Comparison of ENCODE assay signal across 25 cellular contexts in genomic region chr6:39901116-39901655, GRCh38. TPM values are rescaled to one million over a fixed set of nuclear protein-coding genes. Genes with fewer than 3 reads are reported as not detected.
DNase-seq lines count a peak whose midpoint lies in the region; ATAC-seq, FAIRE-seq and TF ChIP-seq lines count a peak whose summit lies in the region.
"Had no signal": no experiment of that assay in that cellular context is flagged by ENCODE, and none has a peak within 500 bp of the region (broad histone marks: within the 10 kb centered on the region; RNA-seq: fewer than 3 reads in every experiment).

No MANE protein-coding gene starts in this region.

- DNase-seq in HepG2 (ENCODE audit: low spot score) (no peak), lower lobe of right lung (no peak), posterior vena cava (ENCODE audit: low spot score) (peak; percentile 41), tibial artery (peak in 1 of 2 donors; percentile 64), NCI-H774 (lab: John Stamatoyannopoulos, UW) (no peak), medulla oblongata (ENCODE audit: extremely low spot score) (no peak)
- DNase-seq in activated CD4-positive, alpha-beta T cell treated with anti-CD3 and anti-CD28 coated beads, Interleukin-2, amount 50 U/mL, for 48 hours: no peak
- DNase-seq: CD4-positive, alpha-beta memory T cell; DMS53; EL; GOT3; NCI-H1092 treated with DMSO at 0.1 percent for 48 hours; NCI-H146; NCI-H2081; NCI-H2171 treated with DMSO at 0.1 percent for 48 hours; NCI-H446 treated with DMSO at 0.1 percent for 48 hours; NCI-H69; Right ventricle myocardium superior had no signal

- 88% methylated on average over 10 of the region's 10 CpGs for WGBS in liver
- WGBS in HepG2 (ENCODE audit: low lambda C conversion rate): 59% methylated on average over 10 of the region's 10 CpGs

- peaks cover 3 to 21% (median 9%) of the 10 kb centered on the region in 4 donors for H3K4me1 ChIP-seq in liver (ENCODE audit: control insufficient read depth in 4 of 4, insufficient read depth in 4 of 4, low read length in 3 of 4)
- H3K4me1 ChIP-seq in HepG2 (ENCODE audit: insufficient read depth, low read length): no peaks in the 10 kb centered on the region
- H3K4me1 ChIP-seq in lower lobe of right lung: no peaks in the 10 kb centered on the region
- H3K4me1 ChIP-seq in tibial artery: peaks cover 0 to 3% (median under 1%) of the 10 kb centered on the region in 4 donors
- H3K4me1 ChIP-seq: BLaER1 had no signal

- BruUV-seq in HepG2 (replicated peaks; lab: Mats Ljungman, UMichigan): no TSS peak

- TF ChIP-seq CTCF in liver (IDR thresholded peaks at IDR 0.05; ENCODE audit: low read depth, low read length, missing input control) (no peak), HepG2 (CRISPR knock-in tag; IDR thresholded peaks at IDR 0.05) (no peak), lower lobe of right lung (IDR thresholded peaks at IDR 0.05) (no peak), tibial artery (IDR thresholded peaks at IDR 0.05) (no peak)

- H3K9me3 ChIP-seq in liver (ENCODE audit: control insufficient read depth in 4 of 4, low read length in 3 of 4) (no peaks in the 10 kb centered on the region), HepG2 (ENCODE audit: low read length) (no peaks in the 10 kb centered on the region), lower lobe of right lung (no peaks in the 10 kb centered on the region), tibial artery (no peaks in the 10 kb centered on the region)
- H3K9me3 ChIP-seq: BLaER1 had no signal

- H3K9ac ChIP-seq in liver (ENCODE audit: low read depth in 1 of 2, low read length in 2 of 2) (no peak overlapping the region), HepG2 (ENCODE audit: insufficient read depth, low read depth, low read length) (no peak overlapping the region)
- H3K9ac ChIP-seq: BLaER1 had no signal

- peak overlapping the region; percentile 10 to 54 for H3K27ac ChIP-seq in liver (ENCODE audit: low read depth in 1 of 2, low read length in 2 of 2)
- H3K27ac ChIP-seq in HepG2 (ENCODE audit: extremely low read length, insufficient read depth, low read length): no peak overlapping the region
- H3K27ac ChIP-seq in lower lobe of right lung: peak overlapping the region; percentile 21
- peak overlapping the region; percentile 28 to 29 for H3K27ac ChIP-seq in tibial artery
- H3K27ac ChIP-seq: BLaER1 had no signal

- H3K36me3 ChIP-seq in liver (ENCODE audit: control insufficient read depth in 4 of 4, insufficient read depth in 3 of 4, low read depth in 1 of 4, low read length in 3 of 4): peaks cover 0 to 5% (median 2%) of the 10 kb centered on the region in 4 donors
- H3K36me3 ChIP-seq in HepG2 (replicated peaks in 1 of 2; ENCODE audit: control insufficient read depth in 1 of 2, insufficient read depth in 2 of 2, low read length in 2 of 2): no peaks in the 10 kb centered on the region
- H3K36me3 ChIP-seq in lower lobe of right lung: peaks cover 49% of the 10 kb centered on the region
- H3K36me3 ChIP-seq in tibial artery: peaks cover 61 to 86% (median 73%) of the 10 kb centered on the region in 3 donors
- H3K36me3 ChIP-seq: BLaER1 had no signal

- TF ChIP-seq EP300 in HepG2 (IDR thresholded peaks at IDR 0.05; ENCODE audit: low read depth in 2 of 2, low read length in 2 of 2): no peak
- TF ChIP-seq EP300 in HepG2 (CRISPR knock-in tag; IDR thresholded peaks at IDR 0.05; ENCODE audit: borderline replicate concordance): no peak

- H2AFZ ChIP-seq in HepG2 (ENCODE audit: low read length): no peak overlapping the region

- no peaks in the 10 kb centered on the region for H3K79me2 ChIP-seq in HepG2 (ENCODE audit: insufficient read depth, low read length)

- ATAC-seq in HepG2 (no peak), lower lobe of right lung (no peak)
- ATAC-seq: GM12878, K562 had no signal

- no peak for FAIRE-seq in HepG2 (lab: Jason Lieb, UNC)
- FAIRE-seq: A204.1, GM12878, GM19239, K562, RCC 7860 had no signal

- TF ChIP-seq RAD21 in liver (IDR thresholded peaks at IDR 0.05) (no peak), HepG2 (CRISPR knock-in tag; IDR thresholded peaks at IDR 0.05) (no peak)

- H3K4me3 ChIP-seq in liver (ENCODE audit: low read depth in 1 of 3, low read length in 3 of 3) (no peak overlapping the region), HepG2 (replicated peaks in 1 of 3; ENCODE audit: insufficient read depth in 1 of 3, low read depth in 2 of 3, low read length in 3 of 3) (no peak overlapping the region), lower lobe of right lung (no peak overlapping the region), tibial artery (no peak overlapping the region)
- H3K4me3 ChIP-seq: BLaER1, GM12878, K562 had no signal

- POLR2A ChIA-PET in HepG2 (lab: Yijun Ruan, JAX): no interaction called here

- in situ Hi-C loops in HepG2 (cut with HindIII; ENCODE audit: extremely low pct_ligation_motif_present, low pct_unique_long_range_greater_than_20kb): no loop called here

- intact Hi-C loops in HepG2 (cut with micrococcal nuclease; ENCODE audit: unreplicated experiment): no loop called here
- intact Hi-C loops in lower lobe of right lung (cut with DNase I): no loop called here
- intact Hi-C loops in posterior vena cava (cut with DNase I): no loop called here
- intact Hi-C loops in tibial artery (cut with DNase I; ENCODE audit: low total_unique reads): loop anchor here (10.0 kb wide), 1 partner anchor 404 kb away; no protein-coding TSS in a partner anchor

- no peak for TF ChIP-seq POLR2A in HepG2 (IDR thresholded peaks at IDR 0.05; ENCODE audit: insufficient read depth in 1 of 2, low read depth in 2 of 2, low read length in 2 of 2)

- no peaks in the 10 kb centered on the region for H4K20me1 ChIP-seq in HepG2 (ENCODE audit: insufficient read depth, low read length)
- H4K20me1 ChIP-seq: BLaER1 had no signal

- CTCF ChIA-PET in HepG2 (lab: Yijun Ruan, JAX; ENCODE audit: low intra/inter-chr PET ratio, low total read pairs): no interaction called here

- H3K27me3 ChIP-seq in liver (ENCODE audit: control insufficient read depth in 4 of 4, insufficient read depth in 4 of 4, low read length in 3 of 4) (no peaks in the 10 kb centered on the region), HepG2 (ENCODE audit: control insufficient read depth in 1 of 2, insufficient read depth in 2 of 2, low read length in 2 of 2) (no peaks in the 10 kb centered on the region; a peak in 1 of 5 replicates), lower lobe of right lung (ENCODE audit: low read depth) (no peaks in the 10 kb centered on the region), tibial artery (no peaks in the 10 kb centered on the region)
- H3K27me3 ChIP-seq: BLaER1 had no signal

- H3K4me2 ChIP-seq in HepG2 (ENCODE audit: low read depth, low read length): no peak overlapping the region
- H3K4me2 ChIP-seq: BLaER1 had no signal

TF ChIP-seq in liver, 16 proteins besides CTCF, POLR2A, EP300 and RAD21:
- no peak for TF ChIP-seq RXRA (IDR thresholded peaks at IDR 0.05)

TF ChIP-seq in HepG2, 621 proteins besides CTCF, POLR2A, EP300 and RAD21 (continues in another document):
- TF ChIP-seq EED (CRISPR knock-in tag; IDR thresholded peaks at IDR 0.05) (no peak), SMAD3 (CRISPR knock-in tag; IDR thresholded peaks at IDR 0.05) (no peak), CREB1 (IDR thresholded peaks at IDR 0.05) (no peak), CREB1 (CRISPR knock-in tag; IDR thresholded peaks at IDR 0.05) (no peak), SP2 (CRISPR knock-in tag; IDR thresholded peaks at IDR 0.05) (no peak), HHEX (CRISPR knock-in tag; IDR thresholded peaks at IDR 0.05) (no peak), NPAS2 (CRISPR knock-in tag; IDR thresholded peaks at IDR 0.05; ENCODE audit: borderline replicate concordance) (no peak), SKI (IDR thresholded peaks at IDR 0.05; ENCODE audit: partially characterized antibody) (no peak), NFIC (IDR thresholded peaks at IDR 0.05; ENCODE audit: low read length) (no peak), ZNF629 (CRISPR knock-in tag; conservative IDR thresholded peaks at IDR 0.05) (no peak), MTF1 (CRISPR knock-in tag; IDR thresholded peaks at IDR 0.05) (no peak), CEBPG (CRISPR knock-in tag; IDR thresholded peaks at IDR 0.05) (no peak), ERF (CRISPR knock-in tag; IDR thresholded peaks at IDR 0.05) (no peak), RARG (CRISPR knock-in tag; IDR thresholded peaks at IDR 0.05; ENCODE audit: low read depth) (no peak)

RNA-seq across cellular contexts. Expression of gene MOCS1, which starts 33.1 kb away (rescaled TPM):
- total RNA-seq in liver: 10 to 100 TPM in 1 of 2 donors, 1 to 10 TPM in 1; 6.7 to 36.2 TPM
- 10 to 100 TPM; 29.2 to 29.3 TPM for polyA plus RNA-seq in liver
- 10.5 and 11.7 TPM in 2 replicates for total RNA-seq in HepG2 (2016; rRNA removed; fragmentation: Illumina TruSeq; extraction: Trizol)
- 2.9 and 3.3 TPM in 2 replicates for total RNA-seq in HepG2 (2016; cell fraction: cytosol; rRNA removed; fragmentation: Illumina TruSeq; extraction: Trizol; ENCODE audit: low read depth)
- total RNA-seq in HepG2 (2016; cell fraction: insoluble cytoplasmic fraction; rRNA removed; fragmentation: Illumina TruSeq; extraction: Trizol): 8.7 and 11.7 TPM in 2 replicates
- 7.8 and 10.3 TPM in 2 replicates for total RNA-seq in HepG2 (2016; cell fraction: membrane; rRNA removed; fragmentation: Illumina TruSeq; extraction: Trizol)
- 8.7 and 10.3 TPM in 2 replicates for total RNA-seq in HepG2 (2016; cell fraction: nucleus; rRNA removed; fragmentation: Illumina TruSeq; extraction: Trizol)
- polyA plus RNA-seq in HepG2 (2011; rRNA removed): 5.3 and 5.9 TPM in 2 replicates
- polyA plus RNA-seq in HepG2 (2011; cell fraction: cytosol; rRNA removed): 6.1 and 6.2 TPM in 2 replicates
- polyA plus RNA-seq in HepG2 (2011; cell fraction: nucleus; rRNA removed): 5.8 and 6.7 TPM in 2 replicates
- 4.5 and 5.8 TPM in 2 replicates for polyA plus RNA-seq in HepG2 (2012)
- polyA plus RNA-seq in HepG2 (2016; cell fraction: cytosol; fragmentation: Illumina TruSeq; extraction: Trizol; ENCODE audit: low read depth): 3.0 and 4.0 TPM in 2 replicates
- 7.4 and 8.9 TPM in 2 replicates for polyA plus RNA-seq in HepG2 (2016; cell fraction: insoluble cytoplasmic fraction; fragmentation: Illumina TruSeq; extraction: Trizol; ENCODE audit: low read depth)
- polyA plus RNA-seq in HepG2 (2016; cell fraction: membrane; fragmentation: Illumina TruSeq; extraction: Trizol; ENCODE audit: low read depth): 7.4 and 7.7 TPM in 2 replicates
- polyA plus RNA-seq in HepG2 (2016; cell fraction: nucleus; fragmentation: Illumina TruSeq; extraction: Trizol; ENCODE audit: insufficient read depth, low read depth): 7.9 and 9.3 TPM in 2 replicates
- polyA minus RNA-seq in HepG2 (2011; rRNA and poly(A)+ RNA removed; ENCODE audit: low replicate concordance): 19.4 TPM in 1 of 2 replicates, not detected in the other
- 6.5 and 6.8 TPM in 2 replicates for polyA minus RNA-seq in HepG2 (2011; cell fraction: cytosol; rRNA and poly(A)+ RNA removed)
- polyA minus RNA-seq in HepG2 (2011; cell fraction: nucleus; rRNA and poly(A)+ RNA removed): 9.9 and 10.4 TPM in 2 replicates
- 22.9 TPM for total RNA-seq in lower lobe of right lung
- total RNA-seq in posterior vena cava: 10 to 100 TPM; 18.3 to 27.3 TPM
